10 cellular contexts compared by ENCODE assay signal in the genomic region with DNA sequence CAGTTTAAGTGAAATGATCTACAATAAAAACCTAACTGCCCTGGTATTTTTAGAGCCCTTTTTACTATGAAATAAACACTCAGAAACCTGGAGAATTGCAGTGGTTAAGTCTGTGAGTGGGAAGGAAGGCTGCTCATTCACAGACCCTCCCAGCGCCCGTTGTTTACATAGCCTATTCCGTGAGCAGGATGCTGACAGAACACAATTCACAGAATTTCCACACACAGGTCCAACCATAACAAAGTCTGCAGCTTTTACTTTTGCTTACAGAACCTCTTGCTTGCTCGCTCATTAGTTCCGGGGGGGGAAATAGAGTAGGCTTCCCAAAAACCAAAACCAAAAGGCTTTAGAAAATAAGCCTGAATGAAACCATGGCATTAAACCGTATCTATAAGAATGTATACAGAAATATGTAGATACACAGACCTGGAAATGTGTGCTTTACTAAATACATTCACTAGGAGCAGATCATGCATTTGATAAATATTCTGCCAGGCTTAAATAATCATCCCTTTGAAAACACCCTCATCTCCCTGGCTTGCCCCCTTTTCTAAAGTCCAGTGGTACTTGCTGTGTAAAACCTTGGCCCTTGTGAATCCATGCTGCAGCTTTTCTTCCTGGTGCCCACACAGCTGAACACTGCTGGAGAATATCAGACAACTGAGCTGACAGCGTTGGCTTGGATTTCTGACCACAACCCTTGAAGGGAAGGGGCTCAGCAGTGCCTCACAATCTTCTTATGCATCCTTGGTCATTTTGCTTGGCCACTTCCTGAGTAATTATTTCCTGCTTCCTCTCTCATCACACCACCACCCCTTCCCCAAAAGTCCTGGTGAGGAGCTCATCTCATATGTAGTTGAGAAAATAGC.
DNase-seq lines count a peak whose midpoint lies in the region; ATAC-seq lines count a peak whose summit lies in the region.
"Had no signal": no experiment of that assay in that cellular context is flagged by ENCODE, and none has a peak within 500 bp of the region (broad histone marks: within the 10 kb centered on the region; RNA-seq: fewer than 3 reads in every experiment).

No MANE protein-coding gene starts in this region.

- DNase-seq in AG08396 (ENCODE audit: low spot score) (peak; percentile 55), NOMO-1 (lab: John Stamatoyannopoulos, UW; ENCODE audit: unreplicated experiment in 2 of 2) (peak; percentile 24 to 33), dermis blood vessel endothelial cell (peak; percentile 94), A172 (ENCODE audit: low spot score) (no peak), NCI-H1092 (lab: John Stamatoyannopoulos, UW) (no peak), NCI-H345 (lab: John Stamatoyannopoulos, UW) (no peak)
- DNase-seq: activated CD4-positive, alpha-beta T cell treated with anti-CD3 and anti-CD28 coated beads, Interleukin-2, amount 50 U/mL, for 48 hours; naive B cell had no signal

- no peaks in the 10 kb centered on the region for H3K27me3 ChIP-seq in muscle layer of duodenum (ENCODE audit: low read depth, low read length)

- H3K36me3 ChIP-seq in muscle layer of duodenum (ENCODE audit: control insufficient read depth in 1 of 2, insufficient read depth in 2 of 2, low read length in 2 of 2) = no peaks in the 10 kb centered on the region

- peak overlapping the region; percentile 27 to 30 for H3K4me3 ChIP-seq in muscle layer of duodenum (ENCODE audit: low read depth in 1 of 2, low read length in 2 of 2)

- H3K9me3 ChIP-seq in muscle layer of duodenum (ENCODE audit: control insufficient read depth in 1 of 2, low read length in 2 of 2) = no peaks in the 10 kb centered on the region

- H3K4me1 ChIP-seq in muscle layer of duodenum (ENCODE audit: control insufficient read depth in 1 of 2, insufficient read depth in 2 of 2, low read length in 2 of 2) = peaks cover 13 to 30% of the 10 kb centered on the region in 2 donors

- H3K27ac ChIP-seq in muscle layer of duodenum (ENCODE audit: low read length) = peak overlapping the region; percentile 24

- no peak for ATAC-seq in HG03095 (IDR thresholded peaks at IDR 0.05; ENCODE audit: unreplicated experiment)

Comparison
In these comparisons a context has a peak if more than half of its experiments do, and no peak if none do; other contexts are left out.
1. DNase-seq: peak in AG08396 (single experiment), NOMO-1 (2 of 2) and dermis blood vessel endothelial cell (single experiment); none in A172 (single experiment), NCI-H1092 (single experiment) and NCI-H345 (single experiment).